Comparison of ENCODE assay signal across 1 cellular context in genomic region chr13:75364131-75364713, GRCh38.
TF ChIP-seq lines count a peak whose summit lies in the region.

No MANE protein-coding gene starts in this region.

TF ChIP-seq in HCT116, 20 proteins besides CTCF, POLR2A, EP300 and RAD21:
- TF ChIP-seq CEBPB (IDR thresholded peaks at IDR 0.05; ENCODE audit: low read depth) (no peak), ELF1 (IDR thresholded peaks at IDR 0.05; ENCODE audit: borderline replicate concordance, low read depth) (no peak), MAX (IDR thresholded peaks at IDR 0.05) (no peak), SP1 (IDR thresholded peaks at IDR 0.05; ENCODE audit: low read depth) (no peak), REST (IDR thresholded peaks at IDR 0.05; ENCODE audit: low read depth) (no peak), ZNF274 (IDR thresholded peaks at IDR 0.05; ENCODE audit: low read depth, low read length) (no peak)
